Comparison of ENCODE assay signal across 18 cellular contexts in genomic region chr1:24233684-24234600, GRCh38. TPM values are rescaled to one million over a fixed set of nuclear protein-coding genes. Genes with fewer than 3 reads are reported as not detected.
DNase-seq lines count a peak whose midpoint lies in the region; ATAC-seq, FAIRE-seq and TF ChIP-seq lines count a peak whose summit lies in the region.
"Had no signal": no experiment of that assay in that cellular context is flagged by ENCODE, and none has a peak within 500 bp of the region (broad histone marks: within the 10 kb centered on the region; RNA-seq: fewer than 3 reads in every experiment).

No MANE protein-coding gene starts in this region.

- H3K4me3 ChIP-seq in choroid plexus epithelial cell (ENCODE audit: low read depth, low read length) (no peak overlapping the region), aorta (ENCODE audit: low read length in 2 of 2) (no peak overlapping the region)
- no peak overlapping the region for H3K4me3 ChIP-seq in CD4-positive, alpha-beta memory T cell (ENCODE audit: low read length in 2 of 2)
- H3K4me3 ChIP-seq: A549 had no signal

- CTCF ChIA-PET in CD4-positive, alpha-beta memory T cell (lab: Charles Lee; ENCODE audit: partially characterized antibody): no interaction called here
- CTCF ChIA-PET in activated CD4-positive, alpha-beta T cell treated with anti-CD3 and anti-CD28 coated beads for 36 hours (lab: Charles Lee): interaction anchor here (0.7 kb wide), 2 partner anchors 36 to 157 kb away, joined by 4 read pairs; no protein-coding TSS in a partner anchor

- no peak for TF ChIP-seq POLR2A in GM12891 (IDR thresholded peaks at IDR 0.05; ENCODE audit: low read depth, low read length)

- DNase-seq in GM12891 (ENCODE audit: insufficient read length, low spot score) (no peak), RPMI7951 (ENCODE audit: low read depth) (peak; percentile 15), choroid plexus epithelial cell (ENCODE audit: low read depth) (peak; percentile 42), non-pigmented ciliary epithelial cell (ENCODE audit: low read depth) (peak; percentile 13), aorta (no peak), NCI-H446 (lab: John Stamatoyannopoulos, UW) (no peak)
- no peak for DNase-seq in CD4-positive, alpha-beta memory T cell
- no peak for DNase-seq in activated CD4-positive, alpha-beta T cell treated with anti-CD3 and anti-CD28 coated beads for 36 hours
- DNase-seq: DMS79, Kasumi-1, NCI-H1417, NCI-H2081, NCI-H526 treated with DMSO at 0.1 percent for 48 hours had no signal

- H3K4me1 Mint-ChIP-seq in CD4-positive, alpha-beta memory T cell: no peaks in the 10 kb centered on the region
- H3K4me1 Mint-ChIP-seq in activated CD4-positive, alpha-beta T cell treated with anti-CD3 and anti-CD28 coated beads for 36 hours: peaks cover 15% of the 10 kb centered on the region

- no peak for ATAC-seq in activated CD4-positive, alpha-beta T cell treated with anti-CD3 and anti-CD28 coated beads for 36 hours
- no peak for ATAC-seq in aorta (ENCODE audit: low FRiP score)
- ATAC-seq: A549 had no signal

- H3K36me3 Mint-ChIP-seq in CD4-positive, alpha-beta memory T cell: no peaks in the 10 kb centered on the region
- no peaks in the 10 kb centered on the region for H3K36me3 Mint-ChIP-seq in activated CD4-positive, alpha-beta T cell treated with anti-CD3 and anti-CD28 coated beads for 36 hours (ENCODE audit: low read depth)

- H3K27ac Mint-ChIP-seq in CD4-positive, alpha-beta memory T cell: no peak overlapping the region
- no peak overlapping the region for H3K27ac Mint-ChIP-seq in activated CD4-positive, alpha-beta T cell treated with anti-CD3 and anti-CD28 coated beads for 36 hours

- peaks cover 0 to 2% (median 0%) of the 10 kb centered on the region in 8 donors for H3K9me3 Mint-ChIP-seq in CD4-positive, alpha-beta memory T cell
- H3K9me3 Mint-ChIP-seq in activated CD4-positive, alpha-beta T cell treated with anti-CD3 and anti-CD28 coated beads for 36 hours (ENCODE audit: low read depth): peaks cover 2% of the 10 kb centered on the region

- FAIRE-seq in GM12891 (lab: Jason Lieb, UNC): peak; percentile 5
- FAIRE-seq: A549, G401.6, GM12892 had no signal

- H3K4me1 ChIP-seq in CD4-positive, alpha-beta memory T cell (ENCODE audit: insufficient read depth, low read length): no peaks in the 10 kb centered on the region
- H3K4me1 ChIP-seq in aorta (ENCODE audit: control insufficient read depth in 1 of 2, insufficient read depth in 2 of 2, low read length in 2 of 2): no peaks in the 10 kb centered on the region

- no peaks in the 10 kb centered on the region for H3K9me3 ChIP-seq in CD4-positive, alpha-beta memory T cell (ENCODE audit: control insufficient read depth in 1 of 2, low read length in 2 of 2)
- no peaks in the 10 kb centered on the region for H3K9me3 ChIP-seq in aorta (ENCODE audit: control insufficient read depth, low read length)
- H3K9me3 ChIP-seq: A549 had no signal

- TF ChIP-seq CTCF in choroid plexus epithelial cell (conservative IDR thresholded peaks at IDR 0.05; ENCODE audit: low read depth, low read length): no peak

- no peaks in the 10 kb centered on the region for H3K27me3 ChIP-seq in CD4-positive, alpha-beta memory T cell (ENCODE audit: insufficient read depth, low read length)
- no peaks in the 10 kb centered on the region for H3K27me3 ChIP-seq in aorta (ENCODE audit: control insufficient read depth in 1 of 2, insufficient read depth in 2 of 2, low read length in 1 of 2)

- no peaks in the 10 kb centered on the region for H3K36me3 ChIP-seq in CD4-positive, alpha-beta memory T cell (ENCODE audit: insufficient read depth, low read length)
- no peaks in the 10 kb centered on the region for H3K36me3 ChIP-seq in aorta (ENCODE audit: control insufficient read depth in 1 of 2, insufficient read depth in 2 of 2, low read length in 1 of 2)

- no peak overlapping the region for H3K4me3 Mint-ChIP-seq in CD4-positive, alpha-beta memory T cell
- no peak overlapping the region for H3K4me3 Mint-ChIP-seq in activated CD4-positive, alpha-beta T cell treated with anti-CD3 and anti-CD28 coated beads for 36 hours

- POLR2A ChIA-PET in CD4-positive, alpha-beta memory T cell (lab: Charles Lee; ENCODE audit: partially characterized antibody): no interaction called here
- POLR2A ChIA-PET in activated CD4-positive, alpha-beta T cell treated with anti-CD3 and anti-CD28 coated beads for 36 hours (lab: Charles Lee): no interaction called here

- 68 to 73% methylated on average over 9 of the region's 9 CpGs for WGBS in aorta, 2 donors

- peaks cover 4 to 8% of the 10 kb centered on the region in 2 donors for H3K27me3 Mint-ChIP-seq in CD4-positive, alpha-beta memory T cell
- peaks cover 11% of the 10 kb centered on the region for H3K27me3 Mint-ChIP-seq in activated CD4-positive, alpha-beta T cell treated with anti-CD3 and anti-CD28 coated beads for 36 hours

- intact Hi-C loops in CD4-positive, alpha-beta memory T cell (cut with micrococcal nuclease): no loop called here
- intact Hi-C loops in activated CD4-positive, alpha-beta T cell treated with anti-CD3 and anti-CD28 coated beads for 36 hours (cut with DNase I, micrococcal nuclease): no loop called here
- intact Hi-C loops in aorta (cut with DNase I): no loop called here

- H3K27ac ChIP-seq in CD4-positive, alpha-beta memory T cell (ENCODE audit: low read depth, low read length): no peak overlapping the region
- no peak overlapping the region for H3K27ac ChIP-seq in aorta (ENCODE audit: low read depth in 1 of 2, low read length in 2 of 2)
- H3K27ac ChIP-seq: A549, RWPE1 had no signal

TF ChIP-seq in GM12891, 5 proteins besides CTCF, POLR2A, EP300 and RAD21:
- no peak for TF ChIP-seq SPI1 (IDR thresholded peaks at IDR 0.05; ENCODE audit: low read depth, low read length)

RNA-seq across cellular contexts. Expression of gene IFNLR1, which starts 46.9 kb away (rescaled TPM):
- polyA plus RNA-seq in GM12891 (2012; ENCODE audit: low read depth, missing spikeins): 2.3 TPM
- total RNA-seq in RPMI7951 (2014; rRNA removed; shearing (Covaris generic)): 11.7 and 12.8 TPM in 2 replicates
- 1 to 10 TPM; 3.0 to 4.5 TPM for total RNA-seq in CD4-positive, alpha-beta memory T cell
- 1 to 10 TPM in 1 of 2 donors, under 1 TPM in 1; 0.88 to 1.1 TPM for polyA plus RNA-seq in CD4-positive, alpha-beta memory T cell
- 1 to 10 TPM; 6.6 to 7.4 TPM for total RNA-seq in activated CD4-positive, alpha-beta T cell treated with anti-CD3 and anti-CD28 coated beads for 36 hours
- under 1 TPM; 0.23 to 0.42 TPM for total RNA-seq in aorta
- polyA plus RNA-seq in aorta: 1 to 10 TPM in 1 of 2 donors, under 1 TPM in 1; 0.15 to 1.9 TPM
- total RNA-seq: SK-MEL-5 had no signal

Comparison
In these comparisons a context has a peak if more than half of its experiments do, and no peak if none do; other contexts are left out.
1. DNase-seq: peak in RPMI7951 (single experiment), choroid plexus epithelial cell (single experiment) and non-pigmented ciliary epithelial cell (single experiment); none in GM12891 (single experiment), CD4-positive, alpha-beta memory T cell (0 of 5), activated CD4-positive, alpha-beta T cell treated with anti-CD3 and anti-CD28 coated beads for 36 hours (single experiment), aorta (0 of 2) and NCI-H446 (0 of 2).